In the genomic region with DNA sequence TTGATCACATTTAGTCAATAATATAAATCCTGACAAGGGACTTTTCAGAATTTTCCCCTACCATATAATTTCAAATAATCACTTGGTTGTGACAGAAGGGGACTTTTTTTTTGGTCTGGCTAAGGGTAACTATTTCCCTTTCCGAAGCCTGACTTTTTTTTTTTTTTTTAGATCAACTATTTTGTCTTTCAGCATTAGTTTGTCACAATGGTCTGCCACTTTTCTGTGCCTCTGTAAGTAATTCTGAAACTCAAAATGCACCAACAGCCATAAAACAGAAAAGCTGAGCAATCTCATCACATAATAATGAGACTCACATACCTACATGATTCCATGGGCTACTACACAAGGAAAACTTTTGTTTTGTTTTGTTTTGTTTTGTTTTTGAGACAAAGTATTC, we compare ENCODE assay signal across 16 cellular contexts.
"Had no signal": no experiment of that assay in that cellular context is flagged by ENCODE, and none has a peak within 500 bp of the region (broad histone marks: within the 10 kb centered on the region; RNA-seq: fewer than 3 reads in every experiment).

No MANE protein-coding gene starts in this region.

- H3K27ac ChIP-seq: brain microvascular endothelial cell, hepatocyte had no signal

- H3K27ac Mint-ChIP-seq: activated CD4-positive, alpha-beta T cell treated with anti-CD3 and anti-CD28 coated beads, Interleukin-2, amount 10 ng/mL, durations not matched to agents 7 days and 5 days; activated CD8-positive, alpha-beta T cell treated with anti-CD3 and anti-CD28 coated beads, Interleukin-2, amount 10 ng/mL, durations not matched to agents 7 days and 5 days; activated naive CD4-positive, alpha-beta T cell treated with anti-CD3 and anti-CD28 coated beads for 36 hours; activated T-cell treated with anti-CD3 and anti-CD28 coated beads, Interleukin-2, amount 50 U/mL, for 24 hours; mesothelial cell of epicardium; nephron progenitor cell; T-helper 1 cell treated with Interleukin-12 subunit alpha and Interleukin-12 subunit beta and Interleukin-4 antibody, amounts not matched to agents 30 μg/mL and 1 μg/mL, for 36 hours had no signal

- H3K4me3 Mint-ChIP-seq: activated CD4-positive, alpha-beta T cell treated with anti-CD3 and anti-CD28 coated beads, Interleukin-2, amount 10 ng/mL, durations not matched to agents 7 days and 5 days; activated CD8-positive, alpha-beta T cell treated with anti-CD3 and anti-CD28 coated beads, Interleukin-2, amount 10 ng/mL, durations not matched to agents 7 days and 5 days; activated naive CD4-positive, alpha-beta T cell treated with anti-CD3 and anti-CD28 coated beads for 36 hours; activated T-cell treated with anti-CD3 and anti-CD28 coated beads, Interleukin-2, amount 50 U/mL, for 24 hours; mesothelial cell of epicardium; nephron progenitor cell; T-helper 1 cell treated with Interleukin-12 subunit alpha and Interleukin-12 subunit beta and Interleukin-4 antibody, amounts not matched to agents 30 μg/mL and 1 μg/mL, for 36 hours had no signal

- H3K9me3 Mint-ChIP-seq: activated naive CD4-positive, alpha-beta T cell treated with anti-CD3 and anti-CD28 coated beads for 36 hours; activated T-cell treated with anti-CD3 and anti-CD28 coated beads, Interleukin-2, amount 50 U/mL, for 24 hours; mesothelial cell of epicardium; nephron progenitor cell; T-helper 1 cell treated with Interleukin-12 subunit alpha and Interleukin-12 subunit beta and Interleukin-4 antibody, amounts not matched to agents 30 μg/mL and 1 μg/mL, for 36 hours had no signal

- H3K27me3 Mint-ChIP-seq: activated CD4-positive, alpha-beta T cell treated with anti-CD3 and anti-CD28 coated beads, Interleukin-2, amount 10 ng/mL, durations not matched to agents 7 days and 5 days; activated T-cell treated with anti-CD3 and anti-CD28 coated beads, Interleukin-2, amount 50 U/mL, for 24 hours had no signal

- H3K4me1 Mint-ChIP-seq: mesothelial cell of epicardium, nephron progenitor cell had no signal

- ATAC-seq: activated CD8-positive, alpha-beta T cell treated with anti-CD3 and anti-CD28 coated beads, Interleukin-2, amount 10 ng/mL, durations not matched to agents 7 days and 5 days; sciatic nerve had no signal

- DNase-seq: activated CD4-positive, alpha-beta T cell treated with anti-CD3 and anti-CD28 coated beads, Interleukin-2, amount 10 ng/mL, durations not matched to agents 7 days and 5 days; activated CD8-positive, alpha-beta T cell treated with anti-CD3 and anti-CD28 coated beads, Interleukin-2, amount 10 ng/mL, durations not matched to agents 7 days and 5 days; activated naive CD4-positive, alpha-beta T cell treated with anti-CD3 and anti-CD28 coated beads for 36 hours; activated T-cell treated with anti-CD3 and anti-CD28 coated beads, Interleukin-2, amount 50 U/mL, for 24 hours; brain microvascular endothelial cell; central memory CD4-positive, alpha-beta T cell; dorsolateral prefrontal cortex; foreskin fibroblast; nephron progenitor cell; nucleus accumbens; stimulated activated CD4-positive, alpha-beta T cell treated with anti-CD3 and anti-CD28 coated beads, Interleukin-4, amount 100 ng/mL, for 1 hour; trophoblast cell had no signal
